16 cellular contexts compared by ENCODE assay signal in genomic region chr13:44393391-44393790, GRCh38. TPM values are rescaled to one million over a fixed set of nuclear protein-coding genes. Genes with fewer than 3 reads are reported as not detected.
A peak's percentile ranks its signal among the peaks of the same experiment; 100 is the strongest.
DNase-seq lines count a peak whose midpoint lies in the region; ATAC-seq, FAIRE-seq and TF ChIP-seq lines count a peak whose summit lies in the region.
"Had no signal": no experiment of that assay in that cellular context is flagged by ENCODE, and none has a peak within 500 bp of the region (broad histone marks: within the 10 kb centered on the region; RNA-seq: fewer than 3 reads in every experiment).

No MANE protein-coding gene starts in this region.

- H2BK120ac ChIP-seq in H9 (ENCODE audit: low read depth, low read length, poor library complexity, severe bottlenecking) = no peak overlapping the region

- H3K9me3 Mint-ChIP-seq in H9 = no peaks in the 10 kb centered on the region; a peak in 1 of 5 replicates
- H3K9me3 Mint-ChIP-seq: activated T-helper 2 cell treated with anti-CD3 and anti-CD28 coated beads, Interferon-gamma antibody, Interleukin-2, Interleukin-4, amounts not matched to agents 10 μg/mL and 5 μg/mL and 100 μg/mL, durations not matched to agents 14 hours and 24 hours and 36 hours had no signal

- H3K4me1 Mint-ChIP-seq in H9 = peaks cover 28 to 42% of the 10 kb centered on the region in 2 experiments

- H4K20me1 ChIP-seq in H9 (ENCODE audit: control insufficient read depth, insufficient read depth, insufficient read length) = no peaks in the 10 kb centered on the region

- H3K9me3 ChIP-seq in kidney (ENCODE audit: control insufficient read depth in 1 of 2, low read length in 2 of 2) = no peaks in the 10 kb centered on the region
- no peaks in the 10 kb centered on the region for H3K9me3 ChIP-seq in pancreas
- no peaks in the 10 kb centered on the region for H3K9me3 ChIP-seq in H9 (ENCODE audit: control insufficient read depth, low read depth, low read length)

- H3K36me3 Mint-ChIP-seq in H9 (ENCODE audit: insufficient read depth in 1 of 3, low read depth in 3 of 3) = peaks cover 0 to 2% (median 0%) of the 10 kb centered on the region in 3 experiments; a peak in 1 of 7 replicates

- H3K4me3 ChIP-seq in kidney (ENCODE audit: low read length in 2 of 2) (no peak overlapping the region), pancreas (no peak overlapping the region)
- H3K4me3 ChIP-seq: K562 had no signal

- DNase-seq in Caki2 (ENCODE audit: low read depth) = peak; percentile 10
- peak; percentile 22 for DNase-seq in SW480 (ENCODE audit: low spot score)
- DNase-seq in kidney = peak; percentile 87
- peak in 3 of 6 donors; percentile 9 to 40 (median 29) for DNase-seq in pancreas
- DNase-seq in dedifferentiated amniotic fluid mesenchymal stem cell (ENCODE audit: extremely low spot score) = no peak
- no peak for DNase-seq in AG20443 (ENCODE audit: low spot score)
- no peak for DNase-seq in H9
- DNase-seq: NCI-H1694, NCI-H526, T-helper 2 cell had no signal

- H3K14ac ChIP-seq in H9 (ENCODE audit: insufficient read depth, low read length) = no peak overlapping the region; the same call in 1 of the 2 replicates

- no peaks in the 10 kb centered on the region for H3K79me2 ChIP-seq in H9 (ENCODE audit: insufficient read depth, low read length)

- ATAC-seq in pancreas = peak; percentile 40 to 82 (median 70)
- no peak for ATAC-seq in HG03045 (IDR thresholded peaks at IDR 0.05; ENCODE audit: unreplicated experiment)
- ATAC-seq: K562 had no signal

- no peak overlapping the region for H4K5ac ChIP-seq in H9 (ENCODE audit: insufficient read length, low read depth, low read length)

- no peak overlapping the region for H2AFZ ChIP-seq in H9 (ENCODE audit: low read length)

- WGBS in pancreas, 2 donors = 23 to 30% methylated on average over 8 of the region's 8 CpGs
- no CpG with 5 or more reads among the region's 8 CpGs for WGBS in H9 (ENCODE audit: extremely low coverage, insufficient read length, low lambda C conversion rate)

- H2BK15ac ChIP-seq in H9 (ENCODE audit: low read depth, low read length) = no peak overlapping the region

- H3K4me1 ChIP-seq in kidney (ENCODE audit: control insufficient read depth in 1 of 2, insufficient read depth in 1 of 2, low read depth in 1 of 2, low read length in 2 of 2) = peaks cover 9 to 10% of the 10 kb centered on the region in 2 donors
- H3K4me1 ChIP-seq in pancreas = no peaks in the 10 kb centered on the region
- H3K4me1 ChIP-seq in H9 (ENCODE audit: insufficient read depth, low read length) = no peaks in the 10 kb centered on the region; the same call in 1 of the 2 replicates

- no peak for TF ChIP-seq CTCF in kidney (IDR thresholded peaks at IDR 0.05; ENCODE audit: borderline replicate concordance, extremely low read depth, insufficient read depth)
- TF ChIP-seq CTCF in pancreas (IDR thresholded peaks at IDR 0.05) = no peak
- TF ChIP-seq CTCF in H9 (conservative IDR thresholded peaks at IDR 0.05) = no peak

- no peak overlapping the region for H3K18ac ChIP-seq in H9 (ENCODE audit: insufficient read length, low read depth, low read length)

- no peak overlapping the region for H2BK20ac ChIP-seq in H9 (ENCODE audit: low read depth, low read length, poor library complexity, severe bottlenecking)

- no peak overlapping the region for H3K4ac ChIP-seq in H9 (ENCODE audit: low read depth, low read length)

- H3K27ac ChIP-seq in kidney (ENCODE audit: low read depth in 2 of 2, low read length in 2 of 2) = peak overlapping the region in 1 of 2 donors; percentile 41
- peak overlapping the region in 1 of 4 donors; percentile 12 for H3K27ac ChIP-seq in pancreas
- H3K27ac ChIP-seq in H9 (ENCODE audit: insufficient read length, low read depth, low read length) = no peak overlapping the region

- no peaks in the 10 kb centered on the region for H3K79me1 ChIP-seq in H9 (ENCODE audit: insufficient read depth, low read depth, low read length, poor library complexity, severe bottlenecking)

- no peak overlapping the region for H3K23ac ChIP-seq in H9 (ENCODE audit: insufficient read length, low read depth, low read length)

- no peak overlapping the region for H3K56ac ChIP-seq in H9 (ENCODE audit: insufficient read length, low read depth, low read length)

- H2AK5ac ChIP-seq in H9 (ENCODE audit: insufficient read length, low read length) = no peak overlapping the region

- no peaks in the 10 kb centered on the region for H3K23me2 ChIP-seq in H9 (ENCODE audit: insufficient read length, low read depth, low read length, poor library complexity, severe bottlenecking)

- H2BK12ac ChIP-seq in H9 (ENCODE audit: insufficient read length, low read depth, low read length) = no peak overlapping the region

- H3K9ac ChIP-seq in kidney (ENCODE audit: low read length in 2 of 2) (no peak overlapping the region), H9 (ENCODE audit: extremely low read depth, insufficient read length, low read length) (no peak overlapping the region)

- no peak overlapping the region for H3K4me2 ChIP-seq in H9 (ENCODE audit: insufficient read depth, insufficient read length, low read length)

- H3K36me3 ChIP-seq in kidney (ENCODE audit: control insufficient read depth in 1 of 2, insufficient read depth in 2 of 2, low read length in 2 of 2) = no peaks in the 10 kb centered on the region
- H3K36me3 ChIP-seq in pancreas = no peaks in the 10 kb centered on the region

- FAIRE-seq in kidney (lab: Jason Lieb, UNC) (peak; percentile 41), pancreas (lab: Jason Lieb, UNC) (no peak)
- FAIRE-seq: bronchial epithelial cell, endometrium, islet of Langerhans, K562 had no signal

- H3K27me3 Mint-ChIP-seq in H9 (ENCODE audit: low read depth) = peaks cover 2% of the 10 kb centered on the region

- in situ Hi-C loops in Caki2 (cut with HindIII; ENCODE audit: low pct_unique_long_range_greater_than_20kb, low sequenced_read_pairs) = no loop called here

- H3K4me3 Mint-ChIP-seq in H9 = no peak overlapping the region

- intact Hi-C loops in kidney (cut with DNase I) (no loop called here), pancreas (cut with DNase I) (no loop called here)

- no peaks in the 10 kb centered on the region for H3K27me3 ChIP-seq in pancreas
- no peaks in the 10 kb centered on the region for H3K27me3 ChIP-seq in H9 (ENCODE audit: insufficient read depth, low read length)

- H2BK5ac ChIP-seq in H9 (ENCODE audit: insufficient read length, low read length) = no peak overlapping the region

- H3K27ac Mint-ChIP-seq in H9 = no peak overlapping the region
- H3K27ac Mint-ChIP-seq: activated T-helper 2 cell treated with anti-CD3 and anti-CD28 coated beads, Interferon-gamma antibody, Interleukin-2, Interleukin-4, amounts not matched to agents 10 μg/mL and 5 μg/mL and 100 μg/mL, durations not matched to agents 14 hours and 24 hours and 36 hours had no signal

- no peak overlapping the region for H3T11ph ChIP-seq in H9 (ENCODE audit: low read length)

- no peak overlapping the region for H4K8ac ChIP-seq in H9 (replicated peaks; ENCODE audit: insufficient read length, low read depth, low read length)

- no peak overlapping the region for H4K91ac ChIP-seq in H9 (ENCODE audit: insufficient read length, low read depth, low read length)

RNA-seq across cellular contexts. Expression of gene SERP2, which starts 19.8 kb away (rescaled TPM):
- not detected in 2 replicates for total RNA-seq in Caki2 (2014; rRNA removed; shearing (Covaris generic); ENCODE audit: low replicate concordance)
- 9.7 TPM for total RNA-seq in kidney
- polyA plus RNA-seq in kidney (ENCODE audit: insufficient read depth, low read depth, low replicate concordance) = 11.0 TPM
- total RNA-seq in pancreas = 1 to 10 TPM; 1.2 to 2.7 (median 1.6) TPM
- 10 to 100 TPM in 1 of 2 donors, 1 to 10 TPM in 1; 3.3 to 13.8 TPM for polyA plus RNA-seq in pancreas
- 1.8 and 2.0 TPM in 2 replicates for total RNA-seq in H9 (2021)
- total RNA-seq: K562 had no signal

Comparison
In these comparisons a context has a peak if more than half of its experiments do, and no peak if none do; other contexts are left out.
1. DNase-seq: peak in Caki2 (single experiment), SW480 (single experiment) and kidney (single experiment); none in dedifferentiated amniotic fluid mesenchymal stem cell (single experiment), AG20443 (single experiment) and H9 (single experiment).